8 cellular contexts compared by ENCODE assay signal in the genomic region with DNA sequence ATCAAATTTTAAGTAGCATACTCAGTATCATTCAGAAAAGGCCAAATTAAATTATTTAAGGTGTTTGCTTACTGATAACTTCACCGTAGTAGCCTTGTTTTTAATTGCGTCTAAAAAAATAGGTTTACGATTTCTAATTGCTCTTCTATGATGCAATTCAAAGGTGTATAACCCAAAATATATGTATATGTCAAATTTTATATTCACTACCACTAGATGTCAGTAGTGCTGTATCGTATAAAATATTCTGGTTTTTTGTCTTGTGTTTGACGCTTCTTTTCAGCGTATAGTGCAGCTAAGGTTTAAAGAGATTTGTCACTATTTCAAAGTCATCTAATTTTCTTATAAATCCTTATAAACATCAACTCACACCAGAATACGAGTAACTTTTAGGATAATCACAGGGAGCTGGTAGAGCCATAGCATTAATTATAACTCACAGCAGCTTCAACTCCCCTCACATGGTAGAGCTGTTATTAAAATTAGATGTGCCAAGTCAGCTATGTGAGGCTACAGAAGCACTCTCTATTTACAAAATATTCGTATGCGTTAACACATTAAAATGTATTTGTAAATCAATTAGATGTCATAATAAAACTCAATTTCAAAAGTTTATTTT. TPM values are rescaled to one million over a fixed set of nuclear protein-coding genes. Genes with fewer than 3 reads are reported as not detected.
DNase-seq lines count a peak whose midpoint lies in the region; ATAC-seq and TF ChIP-seq lines count a peak whose summit lies in the region.

No MANE protein-coding gene starts in this region.

- H3K9ac ChIP-seq in HUES64 (ENCODE audit: low read depth, low read length) = no peak overlapping the region

- H3K27ac ChIP-seq in HUES64 (ENCODE audit: low read depth, low read length) = no peak overlapping the region
- no peak overlapping the region for H3K27ac ChIP-seq in ovary

- no peaks in the 10 kb centered on the region for H3K27me3 ChIP-seq in HUES64 (ENCODE audit: insufficient read depth, low read length)
- no peaks in the 10 kb centered on the region for H3K27me3 ChIP-seq in ovary

- ATAC-seq in HG03571 (IDR thresholded peaks at IDR 0.05; ENCODE audit: unreplicated experiment) (no peak), GM18873 (IDR thresholded peaks at IDR 0.05; ENCODE audit: low FRiP score, unreplicated experiment) (no peak)

- TF ChIP-seq POLR2A in ovary (IDR thresholded peaks at IDR 0.05) = no peak

- peak; percentile 30 for TF ChIP-seq CTCF in epithelial cell of esophagus (IDR thresholded peaks at IDR 0.05; ENCODE audit: insufficient read depth, low read depth, low read length, missing control alignments)
- TF ChIP-seq CTCF in ovary (IDR thresholded peaks at IDR 0.05) = peak; percentile 9 to 60 (median 51)

- peak overlapping the region; percentile 82 for H3K4me3 ChIP-seq in HUES64 (ENCODE audit: low read length)
- no peak overlapping the region for H3K4me3 ChIP-seq in epithelial cell of esophagus (ENCODE audit: low read length)
- H3K4me3 ChIP-seq in ovary = no peak overlapping the region

- peaks cover 62% of the 10 kb centered on the region for H3K36me3 ChIP-seq in HUES64 (ENCODE audit: insufficient read depth, low read length)
- no peaks in the 10 kb centered on the region for H3K36me3 ChIP-seq in ovary

- DNase-seq in Caki2 (ENCODE audit: low read depth) = peak; percentile 46
- peak; percentile 63 for DNase-seq in OCI-M1 (lab: John Stamatoyannopoulos, UW)
- peak; percentile 63 for DNase-seq in epithelial cell of esophagus (ENCODE audit: low read depth)
- no peak for DNase-seq in ovary
- DNase-seq in activated CD8-positive, alpha-beta memory T cell treated with anti-CD3 and anti-CD28 coated beads, Interleukin-2, amount 50 U/mL, for 4 hours = no peak

- intact Hi-C loops in ovary (cut with DNase I) = loop anchor here (2.0 to 10.0 kb wide), 4 partner anchors 215 to 255 kb away; no protein-coding TSS in a partner anchor

- in situ Hi-C loops in Caki2 (cut with HindIII; ENCODE audit: low pct_unique_long_range_greater_than_20kb, low sequenced_read_pairs) = no loop called here

- H3K4me1 ChIP-seq in HUES64 (ENCODE audit: insufficient read depth, low read length) (peaks cover 37% of the 10 kb centered on the region), ovary (ENCODE audit: insufficient read depth) (peaks cover 5% of the 10 kb centered on the region)

- H3K9me3 ChIP-seq in HUES64 (ENCODE audit: insufficient read depth, low read depth, low read length) (no peaks in the 10 kb centered on the region), ovary (no peaks in the 10 kb centered on the region)

- 90% methylated on average over 3 of the region's 9 CpGs for WGBS in HUES64
- 7 to 10% (median 9%) methylated on average over 9 of the region's 9 CpGs for WGBS in ovary, 3 donors

- TF ChIP-seq EP300 in ovary (IDR thresholded peaks at IDR 0.05) = no peak

RNA-seq across cellular contexts. Expression of gene PFN2, which starts 3.5 kb away (rescaled TPM):
- total RNA-seq in Caki2 (2014; rRNA removed; shearing (Covaris generic); ENCODE audit: low replicate concordance) = 339 and 354 TPM in 2 replicates
- 205 TPM for polyA plus RNA-seq in HUES64 (2013, experiment 1 of 2)
- polyA plus RNA-seq in HUES64 (2013, experiment 2 of 2) = 255 TPM
- total RNA-seq in ovary = 100 to 1,000 TPM in 1 of 7 donors, 10 to 100 TPM in 6; 48.3 to 113 (median 88.9) TPM
- polyA plus RNA-seq in ovary = 100 to 1,000 TPM in 1 of 2 donors, 10 to 100 TPM in 1; 83.2 to 175 TPM

Comparison
In these comparisons a context has a peak if more than half of its experiments do, and no peak if none do; other contexts are left out.
1. DNase-seq: peak in Caki2 (single experiment), OCI-M1 (single experiment) and epithelial cell of esophagus (single experiment); none in ovary (0 of 5) and activated CD8-positive, alpha-beta memory T cell treated with anti-CD3 and anti-CD28 coated beads, Interleukin-2, amount 50 U/mL, for 4 hours (single experiment).